In the genomic region with DNA sequence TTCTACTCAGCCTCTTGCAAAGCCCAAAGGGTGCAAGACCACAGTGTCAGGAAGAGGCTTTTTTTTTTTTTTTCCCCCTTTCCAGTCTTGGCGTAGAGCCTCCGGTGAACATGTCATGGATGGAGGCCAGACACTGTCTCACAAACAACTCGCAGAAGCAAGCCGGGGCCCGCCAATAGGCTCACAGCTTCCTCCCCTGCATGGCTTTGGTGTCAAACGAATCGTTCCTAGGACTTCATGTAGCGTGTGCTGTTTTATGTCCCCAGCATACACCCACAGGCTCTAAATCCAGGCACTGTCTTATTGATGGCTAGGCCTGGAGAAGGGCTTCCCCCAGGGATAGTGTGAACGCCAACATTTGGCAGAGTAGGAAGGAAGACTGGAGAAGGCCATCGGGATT, we compare ENCODE assay signal across 18 cellular contexts.
A peak's percentile ranks its signal among the peaks of the same experiment; 100 is the strongest.
DNase-seq lines count a peak whose midpoint lies in the region; ATAC-seq, FAIRE-seq and TF ChIP-seq lines count a peak whose summit lies in the region.
"Had no signal": no experiment of that assay in that cellular context is flagged by ENCODE, and none has a peak within 500 bp of the region (broad histone marks: within the 10 kb centered on the region; RNA-seq: fewer than 3 reads in every experiment).

No MANE protein-coding gene starts in this region.

- no peak overlapping the region for H3K14ac ChIP-seq in mesenchymal stem cell (ENCODE audit: low read length in 2 of 2)

- CTCF ChIA-PET in K562 (lab: Yijun Ruan, JAX; ENCODE audit: low intra/inter-chr PET ratio): no interaction called here

- DNase-seq in K562 (ENCODE audit: extremely low read depth in 1 of 4, low spot score in 3 of 4) (no peak), foreskin keratinocyte (no peak), mesenchymal stem cell (peak; percentile 17), tibial artery (peak; percentile 36 to 69), erythroblast (lab: John Stamatoyannopoulos, UW) (no peak), BE2C (no peak), MV-4-11 (lab: John Stamatoyannopoulos, UW) (no peak), D721Med (ENCODE audit: insufficient read length, low spot score) (no peak)
- DNase-seq: activated CD8-positive, alpha-beta memory T cell treated with anti-CD3 and anti-CD28 coated beads, Interleukin-2, amount 10 ng/mL, durations not matched to agents 7 days and 5 days; endodermal cell; mesendoderm; NCI-H146; NCI-H524; occipital lobe; T-cell had no signal

- H3K27me3 ChIP-seq in K562 (ENCODE audit: control insufficient read depth in 2 of 2, insufficient read depth in 2 of 2, low read length in 2 of 2) (no peaks in the 10 kb centered on the region), foreskin keratinocyte (no peaks in the 10 kb centered on the region), mesenchymal stem cell (ENCODE audit: control insufficient read depth in 1 of 2, insufficient read depth in 1 of 2, low read length in 2 of 2) (no peaks in the 10 kb centered on the region), tibial artery (no peaks in the 10 kb centered on the region), BE2C (no peaks in the 10 kb centered on the region)

- no peak overlapping the region for H2BK5ac ChIP-seq in mesenchymal stem cell (ENCODE audit: low read depth, low read length, poor library complexity, severe bottlenecking)

- no peaks in the 10 kb centered on the region for H3K79me1 ChIP-seq in mesenchymal stem cell (replicated peaks; ENCODE audit: low read length, poor library complexity, severe bottlenecking)

- TF ChIP-seq CTCF in K562 (IDR thresholded peaks at IDR 0.05 in 2 of 3, conservative IDR thresholded peaks at IDR 0.05 in 1 of 3; ENCODE audit: insufficient read depth in 2 of 3, low read depth in 1 of 3, low read length in 3 of 3) (no peak), foreskin keratinocyte (conservative IDR thresholded peaks at IDR 0.05) (no peak), tibial artery (IDR thresholded peaks at IDR 0.05) (no peak), BE2C (IDR thresholded peaks at IDR 0.05; ENCODE audit: low read depth, low read length) (no peak), D721Med (IDR thresholded peaks at IDR 0.05; ENCODE audit: insufficient read depth, missing control alignments) (no peak)

- FAIRE-seq in K562 (lab: Jason Lieb, UNC) (no peak), D721Med (lab: Jason Lieb, UNC) (no peak)
- FAIRE-seq: GM12878 had no signal

- H3K4me1 ChIP-seq in K562 (replicated peaks in 1 of 2; ENCODE audit: control insufficient read depth in 2 of 2, insufficient read depth in 2 of 2, low read length in 2 of 2) (no peaks in the 10 kb centered on the region), foreskin keratinocyte (no peaks in the 10 kb centered on the region), mesenchymal stem cell (ENCODE audit: control insufficient read depth, insufficient read depth, low read depth, low read length) (peaks cover 6% of the 10 kb centered on the region), tibial artery (peaks cover 0 to 29% (median 10%) of the 10 kb centered on the region in 4 donors), BE2C (no peaks in the 10 kb centered on the region)

- H3K36me3 ChIP-seq in K562 (ENCODE audit: control insufficient read depth, insufficient read depth, low read length): no peaks in the 10 kb centered on the region
- H3K36me3 ChIP-seq in mesenchymal stem cell (ENCODE audit: control insufficient read depth in 1 of 2, insufficient read depth in 2 of 2, low read depth in 1 of 2, low read length in 2 of 2): no peaks in the 10 kb centered on the region
- no peaks in the 10 kb centered on the region for H3K36me3 ChIP-seq in tibial artery
- H3K36me3 ChIP-seq in BE2C: no peaks in the 10 kb centered on the region

- no peak overlapping the region for H4K91ac ChIP-seq in mesenchymal stem cell (ENCODE audit: low read length)

- H2BK12ac ChIP-seq in mesenchymal stem cell (ENCODE audit: low read length in 2 of 2): no peak overlapping the region

- no peak overlapping the region for H2BK15ac ChIP-seq in mesenchymal stem cell (ENCODE audit: low read depth, poor library complexity, severe bottlenecking)

- no peak for TF ChIP-seq EP300 in K562 (IDR thresholded peaks at IDR 0.05; ENCODE audit: low read length)

- H2AFZ ChIP-seq in K562 (ENCODE audit: low read depth, low read length): peak overlapping the region; percentile 20; the same call in 1 of the 2 replicates
- H2AFZ ChIP-seq in mesenchymal stem cell (ENCODE audit: low read depth, low read length): no peak overlapping the region

- no peak overlapping the region for H3K4me3 ChIP-seq in K562
- H3K4me3 ChIP-seq in mesenchymal stem cell (ENCODE audit: insufficient read depth in 1 of 2, low read depth in 1 of 2, low read length in 2 of 2): no peak overlapping the region
- no peak overlapping the region for H3K4me3 ChIP-seq in tibial artery
- no peak overlapping the region for H3K4me3 ChIP-seq in BE2C (ENCODE audit: low read depth, low read length)
- H3K4me3 ChIP-seq: GM12878 had no signal

- H3K9ac ChIP-seq in K562 (ENCODE audit: insufficient read depth in 1 of 2, low read depth in 2 of 2, low read length in 2 of 2) (no peak overlapping the region), mesenchymal stem cell (ENCODE audit: low read length) (peak overlapping the region; percentile 8)
- H3K9ac ChIP-seq: KMS-11 had no signal

- in situ Hi-C loops in K562 (cut with MboI): no loop called here

- H3K9me1 ChIP-seq in K562 (ENCODE audit: control insufficient read depth, insufficient read depth, low read length): no peaks in the 10 kb centered on the region

- H2AK5ac ChIP-seq in mesenchymal stem cell (ENCODE audit: low read length, severe bottlenecking): no peak overlapping the region

- intact Hi-C loops in K562 (cut with micrococcal nuclease): no loop called here
- intact Hi-C loops in tibial artery (cut with DNase I; ENCODE audit: low total_unique reads): no loop called here

- WGBS in K562 (ENCODE audit: insufficient coverage, low coverage, missing lambda C conversion rate): 47% methylated on average over 9 of the region's 10 CpGs
- WGBS in mesenchymal stem cell: 73% methylated on average over 10 of the region's 10 CpGs

- H3K23ac ChIP-seq in mesenchymal stem cell (ENCODE audit: low read length in 2 of 2): no peak overlapping the region

- no peak overlapping the region for H3K4ac ChIP-seq in mesenchymal stem cell (ENCODE audit: low read depth in 1 of 2, low read length in 2 of 2)

- TF ChIP-seq RAD21 in K562 (CRISPR knock-in tag; conservative IDR thresholded peaks at IDR 0.05 in 1 of 2, IDR thresholded peaks at IDR 0.05 in 1 of 2): no peak

- H4K20me1 ChIP-seq in K562 (replicated peaks; ENCODE audit: control insufficient read depth, insufficient read depth, low read length): no peaks in the 10 kb centered on the region

- BruUV-seq in K562 (replicated peaks; lab: Mats Ljungman, UMichigan): no TSS peak

- no peak overlapping the region for H4K8ac ChIP-seq in mesenchymal stem cell (ENCODE audit: low read length)

- no peak overlapping the region for H2BK120ac ChIP-seq in mesenchymal stem cell (ENCODE audit: low read depth, low read length)

- TF ChIP-seq POLR2A in K562 (conservative IDR thresholded peaks at IDR 0.05) (no peak), erythroblast (IDR thresholded peaks at IDR 0.05; ENCODE audit: low read length) (no peak)

- H3K27ac ChIP-seq in K562 (ENCODE audit: extremely low read depth, low read depth, low read length) (no peak overlapping the region), foreskin keratinocyte (no peak overlapping the region), mesenchymal stem cell (ENCODE audit: low read length, poor library complexity, severe bottlenecking) (no peak overlapping the region), tibial artery (no peak overlapping the region)
- H3K27ac ChIP-seq: KMS-11 had no signal

- ATAC-seq in K562 (no peak), foreskin keratinocyte (peak; percentile 48)
- ATAC-seq: activated CD8-positive, alpha-beta memory T cell treated with anti-CD3 and anti-CD28 coated beads, Interleukin-2, amount 10 ng/mL, durations not matched to agents 7 days and 5 days; GM12878; Panc1; T-cell had no signal

- H3K79me2 ChIP-seq in K562 (ENCODE audit: control insufficient read depth, insufficient read depth, low read length): no peaks in the 10 kb centered on the region

- no peak overlapping the region for H3K18ac ChIP-seq in mesenchymal stem cell (ENCODE audit: low read depth in 1 of 2, low read length in 2 of 2)

- no peak overlapping the region for H3K4me2 ChIP-seq in K562 (ENCODE audit: insufficient read depth, low read length)
- no peak overlapping the region for H3K4me2 ChIP-seq in mesenchymal stem cell (ENCODE audit: low read length, poor library complexity, severe bottlenecking)
- H3K4me2 ChIP-seq: KMS-11 had no signal

- H3K9me3 ChIP-seq in K562 (replicated peaks; ENCODE audit: control insufficient read depth, insufficient read depth, low read depth, low read length) (no peaks in the 10 kb centered on the region), mesenchymal stem cell (ENCODE audit: control insufficient read depth, low read length) (no peaks in the 10 kb centered on the region), tibial artery (no peaks in the 10 kb centered on the region), BE2C (no peaks in the 10 kb centered on the region; the same call in 1 of the 2 replicates)

- POLR2A ChIA-PET in K562 (lab: Yijun Ruan, JAX): interaction anchor here (0.7 to 1.9 kb wide), 3 partner anchors 8 to 30 kb away, joined by 3 to 5 read pairs (median 3); no protein-coding TSS in a partner anchor

TF ChIP-seq in K562, 482 proteins besides CTCF, POLR2A, EP300 and RAD21 (continues in another document):
- TF ChIP-seq, protein P1, sequence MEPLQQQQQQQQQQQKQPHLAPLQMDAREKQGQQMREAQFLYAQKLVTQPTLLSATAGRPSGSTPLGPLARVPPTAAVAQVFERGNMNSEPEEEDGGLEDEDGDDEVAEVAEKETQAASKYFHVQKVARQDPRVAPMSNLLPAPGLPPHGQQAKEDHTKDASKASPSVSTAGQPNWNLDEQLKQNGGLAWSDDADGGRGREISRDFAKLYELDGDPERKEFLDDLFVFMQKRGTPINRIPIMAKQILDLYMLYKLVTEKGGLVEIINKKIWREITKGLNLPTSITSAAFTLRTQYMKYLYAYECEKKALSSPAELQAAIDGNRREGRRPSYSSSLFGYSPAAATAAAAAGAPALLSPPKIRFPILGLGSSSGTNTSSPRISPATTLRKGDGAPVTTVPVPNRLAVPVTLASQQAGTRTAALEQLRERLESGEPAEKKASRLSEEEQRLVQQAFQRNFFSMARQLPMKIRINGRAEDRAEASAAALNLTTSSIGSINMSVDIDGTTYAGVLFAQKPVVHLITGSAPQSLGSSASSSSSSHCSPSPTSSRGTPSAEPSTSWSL (CRISPR knock-in tag; IDR thresholded peaks at IDR 0.05; ENCODE audit: borderline replicate concordance): no peak
- TF ChIP-seq HEY1 (CRISPR knock-in tag; IDR thresholded peaks at IDR 0.05; ENCODE audit: borderline replicate concordance) (no peak), PTBP1 (IDR thresholded peaks at IDR 0.05; ENCODE audit: low read depth, low read length) (no peak)

Comparison
In these comparisons a context has a peak if more than half of its experiments do, and no peak if none do; other contexts are left out.
1. DNase-seq: peak in mesenchymal stem cell (single experiment) and tibial artery (2 of 2); none in K562 (0 of 4), foreskin keratinocyte (0 of 2), erythroblast (0 of 2), BE2C (single experiment), MV-4-11 (single experiment) and D721Med (single experiment).